Comparison of ENCODE assay signal across 8 cellular contexts in the genomic region with DNA sequence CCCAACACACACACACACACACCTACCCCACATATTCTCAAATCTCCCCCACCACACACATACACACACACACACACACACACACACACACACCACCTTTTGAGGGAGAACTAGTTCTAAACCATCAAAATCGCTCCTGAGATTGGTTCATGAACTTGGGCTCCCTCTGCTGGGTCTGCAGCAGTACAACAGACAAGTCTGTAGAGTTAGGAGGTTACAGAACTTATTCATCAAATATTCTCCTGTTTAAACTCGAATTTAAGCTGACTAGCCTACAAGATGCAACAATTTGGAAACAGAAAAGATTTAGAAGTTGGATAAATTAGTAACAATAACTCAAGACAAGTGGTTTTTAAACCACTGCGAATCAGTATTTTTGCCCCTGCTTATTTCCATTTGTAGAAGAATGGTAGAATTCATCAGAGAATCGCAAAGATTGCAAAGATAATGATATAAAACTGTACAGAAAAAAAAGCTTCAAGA.
DNase-seq lines count a peak whose midpoint lies in the region; ATAC-seq, FAIRE-seq and TF ChIP-seq lines count a peak whose summit lies in the region.

No MANE protein-coding gene starts in this region.

- H3K4me2 ChIP-seq in astrocyte (ENCODE audit: low read length) (no peak overlapping the region), keratinocyte (ENCODE audit: control insufficient read depth, extremely low read depth, insufficient read depth, low read depth, low read length) (no peak overlapping the region)

- H3K27ac Mint-ChIP-seq in astrocyte (ENCODE audit: unreplicated experiment), result no peak overlapping the region
- no peak overlapping the region for H3K27ac Mint-ChIP-seq in activated T-helper 1 cell treated with anti-CD3 and anti-CD28 coated beads, Interleukin-12 subunit alpha, Interleukin-12 subunit beta, Interleukin-2, Interleukin-4 antibody, amounts not matched to agents 30 ng/mL and 10 ng/mL and 1 ng/mL, durations not matched to agents 14 hours and 24 hours and 36 hours

- no peaks in the 10 kb centered on the region for H3K4me1 Mint-ChIP-seq in astrocyte (ENCODE audit: low read depth, unreplicated experiment)
- H3K4me1 Mint-ChIP-seq in activated T-helper 1 cell treated with anti-CD3 and anti-CD28 coated beads, Interleukin-12 subunit alpha, Interleukin-12 subunit beta, Interleukin-2, Interleukin-4 antibody, amounts not matched to agents 30 ng/mL and 10 ng/mL and 1 ng/mL, durations not matched to agents 14 hours and 24 hours and 36 hours (ENCODE audit: low read depth), result no peaks in the 10 kb centered on the region

- no peaks in the 10 kb centered on the region for H3K27me3 Mint-ChIP-seq in astrocyte (ENCODE audit: low read depth, unreplicated experiment)
- peaks cover 8% of the 10 kb centered on the region for H3K27me3 Mint-ChIP-seq in activated T-helper 1 cell treated with anti-CD3 and anti-CD28 coated beads, Interleukin-12 subunit alpha, Interleukin-12 subunit beta, Interleukin-2, Interleukin-4 antibody, amounts not matched to agents 30 ng/mL and 10 ng/mL and 1 ng/mL, durations not matched to agents 14 hours and 24 hours and 36 hours (ENCODE audit: insufficient read depth)

- no peaks in the 10 kb centered on the region for H3K9me1 ChIP-seq in keratinocyte (ENCODE audit: control insufficient read depth, extremely low read depth, insufficient read depth, low read length)

- H3K79me2 ChIP-seq in astrocyte (ENCODE audit: insufficient read depth, low read length) (no peaks in the 10 kb centered on the region), keratinocyte (ENCODE audit: control insufficient read depth, insufficient read depth, low read length) (no peaks in the 10 kb centered on the region)

- H3K36me3 ChIP-seq in astrocyte (ENCODE audit: insufficient read depth, low read length), result no peaks in the 10 kb centered on the region
- H3K36me3 ChIP-seq in keratinocyte (ENCODE audit: control insufficient read depth in 2 of 2, extremely low read depth in 1 of 2, insufficient read depth in 2 of 2, low read length in 2 of 2), result no peaks in the 10 kb centered on the region

- H3K4me1 ChIP-seq in astrocyte (ENCODE audit: insufficient read depth, low read length), result no peaks in the 10 kb centered on the region
- peaks cover 4% of the 10 kb centered on the region for H3K4me1 ChIP-seq in keratinocyte (ENCODE audit: control insufficient read depth, extremely low read depth, insufficient read depth, low read length)

- H4K20me1 ChIP-seq in astrocyte (ENCODE audit: insufficient read depth, low read length) (no peaks in the 10 kb centered on the region), keratinocyte (ENCODE audit: control insufficient read depth, extremely low read depth, insufficient read depth, low read length) (no peaks in the 10 kb centered on the region)

- H3K9me3 Mint-ChIP-seq in astrocyte (ENCODE audit: unreplicated experiment), result no peaks in the 10 kb centered on the region
- H3K9me3 Mint-ChIP-seq in activated T-helper 1 cell treated with anti-CD3 and anti-CD28 coated beads, Interleukin-12 subunit alpha, Interleukin-12 subunit beta, Interleukin-2, Interleukin-4 antibody, amounts not matched to agents 30 ng/mL and 10 ng/mL and 1 ng/mL, durations not matched to agents 14 hours and 24 hours and 36 hours, result no peaks in the 10 kb centered on the region

- TF ChIP-seq CTCF in astrocyte (IDR thresholded peaks at IDR 0.05; ENCODE audit: insufficient read depth, low read depth, low read length) (peak; percentile 78), keratinocyte (optimal IDR thresholded peaks at IDR 0.05 in 1 of 3, IDR thresholded peaks at IDR 0.05 in 1 of 3, conservative IDR thresholded peaks at IDR 0.05 in 1 of 3; ENCODE audit: extremely low read depth in 1 of 3, insufficient read depth in 2 of 3, low read length in 3 of 3) (peak; percentile 71 to 78 (median 77))

- no peaks in the 10 kb centered on the region for H3K36me3 Mint-ChIP-seq in astrocyte (ENCODE audit: low read depth, unreplicated experiment)
- H3K36me3 Mint-ChIP-seq in activated T-helper 1 cell treated with anti-CD3 and anti-CD28 coated beads, Interleukin-12 subunit alpha, Interleukin-12 subunit beta, Interleukin-2, Interleukin-4 antibody, amounts not matched to agents 30 ng/mL and 10 ng/mL and 1 ng/mL, durations not matched to agents 14 hours and 24 hours and 36 hours (ENCODE audit: low read depth), result no peaks in the 10 kb centered on the region

- H3K9me3 ChIP-seq in astrocyte (ENCODE audit: insufficient read depth, low read depth, low read length) (no peaks in the 10 kb centered on the region), keratinocyte (ENCODE audit: control insufficient read depth, low read depth, low read length) (no peaks in the 10 kb centered on the region)

- FAIRE-seq in astrocyte (lab: Jason Lieb, UNC), result no peak
- peak; percentile 72 for FAIRE-seq in keratinocyte (lab: Jason Lieb, UNC)

- H2AFZ ChIP-seq in astrocyte (ENCODE audit: low read depth, low read length) (no peak overlapping the region), keratinocyte (ENCODE audit: control insufficient read depth, low read length) (no peak overlapping the region)

- ATAC-seq in GM19455 (IDR thresholded peaks at IDR 0.05; ENCODE audit: unreplicated experiment) (peak; percentile 79), HG03571 (IDR thresholded peaks at IDR 0.05; ENCODE audit: unreplicated experiment) (peak; percentile 79)

- intact Hi-C loops in activated T-helper 1 cell treated with anti-CD3 and anti-CD28 coated beads, Interleukin-12 subunit alpha, Interleukin-12 subunit beta, Interleukin-2, Interleukin-4 antibody, amounts not matched to agents 30 ng/mL and 10 ng/mL and 1 ng/mL, durations not matched to agents 14 hours and 24 hours and 36 hours (cut with micrococcal nuclease), result loop anchor here (1.0 kb wide), 1 partner anchor 69 kb away; a partner anchor contains a TSS

- H3K4me3 ChIP-seq in astrocyte (ENCODE audit: insufficient read depth, low read depth, low read length) (no peak overlapping the region), keratinocyte (ENCODE audit: control insufficient read depth in 2 of 3, extremely low read depth in 1 of 3, insufficient read depth in 2 of 3, low read depth in 1 of 3, low read length in 3 of 3) (no peak overlapping the region)

- no peak overlapping the region for H3K4me3 Mint-ChIP-seq in astrocyte (ENCODE audit: unreplicated experiment)
- no peak overlapping the region for H3K4me3 Mint-ChIP-seq in activated T-helper 1 cell treated with anti-CD3 and anti-CD28 coated beads, Interleukin-12 subunit alpha, Interleukin-12 subunit beta, Interleukin-2, Interleukin-4 antibody, amounts not matched to agents 30 ng/mL and 10 ng/mL and 1 ng/mL, durations not matched to agents 14 hours and 24 hours and 36 hours

- H3K27ac ChIP-seq in astrocyte (ENCODE audit: low read depth, low read length) (no peak overlapping the region), keratinocyte (ENCODE audit: control insufficient read depth, insufficient read depth, low read length) (no peak overlapping the region)

- peak; percentile 33 for DNase-seq in EL
- DNase-seq in RKO (ENCODE audit: low spot score), result peak; percentile 78
- DNase-seq in astrocyte (ENCODE audit: low read depth), result peak; percentile 16
- DNase-seq in keratinocyte (ENCODE audit: low read depth, low spot score), result no peak
- DNase-seq in stimulated activated CD4-positive, alpha-beta T cell treated with anti-CD3 and anti-CD28 coated beads, Interleukin-4, amount 100 ng/mL, for 4 hours, result peak; percentile 12 to 29
- DNase-seq in activated T-helper 1 cell treated with anti-CD3 and anti-CD28 coated beads, Interleukin-12 subunit alpha, Interleukin-12 subunit beta, Interleukin-2, Interleukin-4 antibody, amounts not matched to agents 30 ng/mL and 10 ng/mL and 1 ng/mL, durations not matched to agents 14 hours and 24 hours and 36 hours (ENCODE audit: low spot score), result no peak

- H3K27me3 ChIP-seq in astrocyte (ENCODE audit: insufficient read depth, low read length) (no peaks in the 10 kb centered on the region), keratinocyte (ENCODE audit: control insufficient read depth, extremely low read depth, insufficient read depth, low read length) (no peaks in the 10 kb centered on the region)

- dilution Hi-C loops in keratinocyte (cut with MboI; ENCODE audit: extremely low pct_ligation_motif_present, low sequenced_read_pairs), result no loop called here

- H3K9ac ChIP-seq in astrocyte (ENCODE audit: low read length) (no peak overlapping the region), keratinocyte (ENCODE audit: control insufficient read depth, extremely low read depth, insufficient read depth, low read length) (no peak overlapping the region)

Comparison
In these comparisons a context has a peak if more than half of its experiments do, and no peak if none do; other contexts are left out.
1. DNase-seq: peak in EL (single experiment), RKO (single experiment), astrocyte (single experiment) and stimulated activated CD4-positive, alpha-beta T cell treated with anti-CD3 and anti-CD28 coated beads, Interleukin-4, amount 100 ng/mL, for 4 hours (2 of 2); none in keratinocyte (single experiment) and activated T-helper 1 cell treated with anti-CD3 and anti-CD28 coated beads, Interleukin-12 subunit alpha, Interleukin-12 subunit beta, Interleukin-2, Interleukin-4 antibody, amounts not matched to agents 30 ng/mL and 10 ng/mL and 1 ng/mL, durations not matched to agents 14 hours and 24 hours and 36 hours (single experiment).